In genomic region chr2:38508311-38509039, GRCh38 we compare ENCODE assay signal across 8 cellular contexts.
DNase-seq lines count a peak whose midpoint lies in the region; ATAC-seq and TF ChIP-seq lines count a peak whose summit lies in the region.

No MANE protein-coding gene starts in this region.

- no peaks in the 10 kb centered on the region for H3K36me3 ChIP-seq in left ventricle myocardium inferior

- peaks cover 18% of the 10 kb centered on the region for H3K4me1 ChIP-seq in left ventricle myocardium inferior

- no peaks in the 10 kb centered on the region for H3K27me3 ChIP-seq in left ventricle myocardium inferior (ENCODE audit: low read depth)

- TF ChIP-seq CTCF in NB4 (IDR thresholded peaks at IDR 0.05; ENCODE audit: low read depth, low read length) (peak; percentile 83), left ventricle myocardium inferior (IDR thresholded peaks at IDR 0.05; ENCODE audit: borderline replicate concordance) (peak; percentile 52)

- TF ChIP-seq POLR2A in NB4 (IDR thresholded peaks at IDR 0.05; ENCODE audit: extremely low read depth, insufficient read length) = no peak

- H3K4me3 ChIP-seq in NB4 (ENCODE audit: low read depth, low read length) (no peak overlapping the region), left ventricle myocardium inferior (no peak overlapping the region)

- peak overlapping the region; percentile 41 for H3K27ac ChIP-seq in left ventricle myocardium inferior (replicated peaks)

- ATAC-seq in GM21515 (IDR thresholded peaks at IDR 0.05; ENCODE audit: unreplicated experiment) = peak; percentile 69

- no peaks in the 10 kb centered on the region for H3K9me3 ChIP-seq in left ventricle myocardium inferior (replicated peaks)

- DNase-seq in CD1c-positive myeloid dendritic cell (ENCODE audit: extremely low spot score) (peak; percentile 91), NB4 (ENCODE audit: low read depth) (peak; percentile 95), SKM-1 treated with dmso at 0.1 percent for 144 hours (lab: John Stamatoyannopoulos, UW; ENCODE audit: unreplicated experiment) (peak; percentile 86), left ventricle myocardium inferior (peak; percentile 87), retina (peak; percentile 86), cortex of kidney (lab: John Stamatoyannopoulos, UW) (no peak)
- DNase-seq in activated naive CD8-positive, alpha-beta T cell treated with anti-CD3 and anti-CD28 coated beads, Interleukin-2, amount 50 U/mL, for 16 hours (ENCODE audit: low read depth, low spot score) = peak; percentile 61

- intact Hi-C loops in left ventricle myocardium inferior (cut with micrococcal nuclease) = loop anchor here (10.0 kb wide), 1 partner anchor 194 kb away; no protein-coding TSS in a partner anchor
